ENCODE assay signal across 8 cellular contexts in genomic region chr15:97904196-97904572, GRCh38. TPM values are rescaled to one million over a fixed set of nuclear protein-coding genes. Genes with fewer than 3 reads are reported as not detected.
A peak's percentile ranks its signal among the peaks of the same experiment; 100 is the strongest.
DNase-seq lines count a peak whose midpoint lies in the region; ATAC-seq, FAIRE-seq and TF ChIP-seq lines count a peak whose summit lies in the region.

No MANE protein-coding gene starts in this region.

- no peak for TF ChIP-seq POLR2A in stomach (IDR thresholded peaks at IDR 0.05)

- H3K4me3 ChIP-seq in PC-9 (no peak overlapping the region), choroid plexus epithelial cell (ENCODE audit: low read depth, low read length) (no peak overlapping the region), stomach (no peak overlapping the region)

- H3K9me3 ChIP-seq in PC-9 (ENCODE audit: insufficient read depth, low read depth) (no peaks in the 10 kb centered on the region), stomach (no peaks in the 10 kb centered on the region)

- peaks cover 62% of the 10 kb centered on the region for H3K27me3 ChIP-seq in PC-9 (ENCODE audit: insufficient read depth, low read depth)
- peaks cover 0 to 74% (median 17%) of the 10 kb centered on the region in 3 donors for H3K27me3 ChIP-seq in stomach

- intact Hi-C loops in PC-9 (cut with micrococcal nuclease; ENCODE audit: unreplicated experiment) (loop anchor here (1.0 kb wide), 1 partner anchor 274 kb away; no protein-coding TSS in a partner anchor), stomach (cut with DNase I; ENCODE audit: low total_unique reads) (loop anchor here (5.0 kb wide), 1 partner anchor 93 kb away; no protein-coding TSS in a partner anchor)

- H3K9me2 ChIP-seq in PC-9 (ENCODE audit: insufficient read depth), result no peaks in the 10 kb centered on the region

- 0 out of 2 replicates have a peak overlapping the region, but pooled peaks have one; percentile 10 for H3K4me2 ChIP-seq in PC-9

- DNase-seq in D721Med (ENCODE audit: insufficient read length, low spot score) (peak; percentile 16), PC-9 (peak; percentile 37 to 56), choroid plexus epithelial cell (ENCODE audit: low read depth) (peak; percentile 76), left kidney (ENCODE audit: low read depth, low spot score) (peak; percentile 94), stomach (peak; percentile 73)
- DNase-seq in effector CD4-positive, alpha-beta T cell, result no peak

- ATAC-seq in HG03432 (IDR thresholded peaks at IDR 0.05; ENCODE audit: unreplicated experiment) (peak; percentile 65), GM21825 (IDR thresholded peaks at IDR 0.05; ENCODE audit: unreplicated experiment) (no peak)

- no peaks in the 10 kb centered on the region for H3K79me2 ChIP-seq in PC-9 (ENCODE audit: low read depth)

- H3K27ac ChIP-seq in PC-9, result no peak overlapping the region
- H3K27ac ChIP-seq in stomach, result no peak overlapping the region

- no peaks in the 10 kb centered on the region for H3F3A ChIP-seq in PC-9 (ENCODE audit: insufficient read depth, low read depth)

- CTCF ChIA-PET in PC-9 (lab: Charles Lee), result no interaction called here

- H3K36me3 ChIP-seq in PC-9 (ENCODE audit: low read depth) (no peaks in the 10 kb centered on the region), stomach (no peaks in the 10 kb centered on the region)

- TF ChIP-seq EP300 in stomach (IDR thresholded peaks at IDR 0.05), result no peak

- H2AFZ ChIP-seq in PC-9, result no peak overlapping the region

- no TSS peak for BruUV-seq in PC-9 (replicated peaks; lab: Mats Ljungman, UMichigan)

- 1 to 2% (median 1%) methylated on average over 21 to 22 of the region's 22 CpGs for WGBS in stomach, 5 donors

- TF ChIP-seq CTCF in D721Med (IDR thresholded peaks at IDR 0.05; ENCODE audit: insufficient read depth, missing control alignments) (peak; percentile 61), PC-9 (conservative IDR thresholded peaks at IDR 0.05) (peak; percentile 63), choroid plexus epithelial cell (conservative IDR thresholded peaks at IDR 0.05; ENCODE audit: low read depth, low read length) (peak; percentile 68), stomach (IDR thresholded peaks at IDR 0.05) (peak in 5 of 7 experiments; percentile 17 to 66 (median 52))

- no peak for FAIRE-seq in D721Med (lab: Jason Lieb, UNC)

- POLR2A ChIA-PET in PC-9 (lab: Charles Lee; ENCODE audit: unreplicated experiment), result no interaction called here

- no peaks in the 10 kb centered on the region for H4K20me1 ChIP-seq in PC-9 (ENCODE audit: insufficient read depth)

- H3K4me1 ChIP-seq in PC-9 (replicated peaks; ENCODE audit: insufficient read depth) (no peaks in the 10 kb centered on the region), stomach (peaks cover 0 to 21% (median 9%) of the 10 kb centered on the region in 4 donors)

RNA-seq across cellular contexts. Expression of gene ARRDC4, which starts 56.3 kb away (rescaled TPM):
- total RNA-seq in PC-9 (2021) (5.7 and 6.9 TPM in 2 replicates), stomach (100 to 1,000 TPM in 1 of 5 donors, 10 to 100 TPM in 4; 36.5 to 110 (median 67.0) TPM)
- polyA plus RNA-seq in stomach, result 10 to 100 TPM; 13.2 to 47.4 (median 33.2) TPM
